ENCODE assay signal across 15 cellular contexts in the genomic region with DNA sequence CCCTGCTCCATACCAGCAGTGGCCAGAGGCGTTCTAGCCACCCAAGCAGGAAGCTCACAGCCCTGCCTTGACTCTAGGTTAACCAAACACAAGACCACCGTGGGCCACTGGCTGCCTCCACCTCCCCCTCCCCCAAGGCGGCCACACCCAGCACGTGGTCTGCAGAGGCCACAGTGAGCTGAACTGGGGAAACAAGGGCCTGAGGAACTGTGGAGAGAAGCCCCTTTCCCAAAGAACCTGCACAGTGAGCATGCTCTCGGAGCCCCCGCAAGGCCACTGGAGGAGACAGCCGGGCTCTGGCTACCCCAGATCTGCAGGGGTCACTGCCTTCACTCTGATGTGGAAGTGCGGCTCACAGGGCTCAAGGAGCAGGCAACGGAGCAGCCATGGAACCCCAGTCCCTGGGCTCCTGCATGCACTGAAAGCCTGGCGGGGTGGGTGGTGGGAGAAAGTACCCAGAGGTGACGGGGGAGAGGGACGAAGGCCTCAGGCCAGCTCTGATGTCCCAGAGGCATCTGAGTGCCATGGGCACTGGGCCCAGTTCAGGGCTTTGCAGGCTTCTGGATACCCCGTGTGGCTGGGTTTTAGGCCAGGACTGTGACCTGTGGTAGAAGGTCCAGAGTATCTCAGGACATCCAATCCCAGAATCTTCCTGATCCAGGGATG.
DNase-seq lines count a peak whose midpoint lies in the region; ATAC-seq, FAIRE-seq and TF ChIP-seq lines count a peak whose summit lies in the region.
"Had no signal": no experiment of that assay in that cellular context is flagged by ENCODE, and none has a peak within 500 bp of the region (broad histone marks: within the 10 kb centered on the region; RNA-seq: fewer than 3 reads in every experiment).

No MANE protein-coding gene starts in this region.

- CTCF ChIA-PET in H1 (lab: Charles Lee; ENCODE audit: partially characterized antibody), result interaction anchor here (1.1 kb wide), 1 partner anchor 12 kb away, joined by 4 read pairs; no protein-coding TSS in a partner anchor

- H3K79me1 ChIP-seq in H1 (ENCODE audit: low read depth, low read length) (no peaks in the 10 kb centered on the region), neuronal stem cell (ENCODE audit: low read depth, low read length) (no peaks in the 10 kb centered on the region)

- H2BK120ac ChIP-seq in H1 (replicated peaks; ENCODE audit: low read depth, low read length), result no peak overlapping the region
- H2BK120ac ChIP-seq in neuronal stem cell (ENCODE audit: low read depth, low read length), result no peak overlapping the region

- H4K91ac ChIP-seq in H1 (replicated peaks; ENCODE audit: insufficient read length, low read length) (no peak overlapping the region), neuronal stem cell (ENCODE audit: low read depth, low read length, poor library complexity) (no peak overlapping the region)

- H4K5ac ChIP-seq in H1 (ENCODE audit: insufficient read length, low read depth, low read length), result no peak overlapping the region

- no peak overlapping the region for H3K27ac ChIP-seq in H1 (ENCODE audit: low read depth, low read length)
- H3K27ac ChIP-seq in neuronal stem cell (replicated peaks; ENCODE audit: low read length), result no peak overlapping the region
- no peak overlapping the region for H3K27ac ChIP-seq in upper lobe of right lung
- H3K27ac ChIP-seq: HL-60 had no signal

- H2BK5ac ChIP-seq in H1 (ENCODE audit: low read depth, low read length) (no peak overlapping the region), neuronal stem cell (ENCODE audit: low read length) (no peak overlapping the region)

- no peak overlapping the region for H3K56ac ChIP-seq in H1 (replicated peaks; ENCODE audit: insufficient read length, low read depth, low read length)

- no peaks in the 10 kb centered on the region for H3K4me1 ChIP-seq in H1 (replicated peaks in 1 of 4; ENCODE audit: control insufficient read depth in 3 of 4, insufficient read depth in 4 of 4, low read length in 3 of 4)
- no peaks in the 10 kb centered on the region for H3K4me1 ChIP-seq in neuronal stem cell (ENCODE audit: control insufficient read depth in 2 of 2, insufficient read depth in 1 of 2, low read depth in 1 of 2, low read length in 2 of 2)
- no peaks in the 10 kb centered on the region for H3K4me1 ChIP-seq in upper lobe of right lung

- H3K9ac ChIP-seq in H1 (replicated peaks in 1 of 4; ENCODE audit: extremely low read depth in 1 of 4, low read depth in 3 of 4, low read length in 3 of 4) (no peak overlapping the region), neuronal stem cell (ENCODE audit: low read depth, low read length, poor library complexity) (no peak overlapping the region)

- WGBS in H1 (ENCODE audit: extremely low coverage in 1 of 2, insufficient coverage in 1 of 2, insufficient read length in 1 of 2, insufficient replicate concordance in 2 of 2, low coverage in 1 of 2, low lambda C conversion rate in 2 of 2, missing lambda C conversion rate in 1 of 2), 2 experiments, result 85% methylated on average over 8 of the region's 13 CpGs; no CpG with 5 or more reads in 1 of the 2 experiments
- no CpG with 5 or more reads among the region's 13 CpGs for WGBS in neuronal stem cell (ENCODE audit: extremely low coverage in 2 of 2, insufficient read length in 2 of 2, insufficient replicate concordance in 1 of 2), 2 donors

- H3K23ac ChIP-seq in H1 (ENCODE audit: insufficient read length) (no peak overlapping the region), neuronal stem cell (ENCODE audit: low read depth, low read length, poor library complexity) (no peak overlapping the region)

- TF ChIP-seq EP300 in H1 (IDR thresholded peaks at IDR 0.05; ENCODE audit: borderline replicate concordance in 1 of 2, low read depth in 2 of 2, low read length in 2 of 2), result no peak

- intact Hi-C loops in cardiac septum (cut with DNase I), result no loop called here
- intact Hi-C loops in left cardiac atrium (cut with DNase I), result no loop called here
- intact Hi-C loops in upper lobe of right lung (cut with DNase I), result no loop called here

- no peak overlapping the region for H3K14ac ChIP-seq in H1 (ENCODE audit: insufficient read length)
- peak overlapping the region; percentile 9 for H3K14ac ChIP-seq in neuronal stem cell (ENCODE audit: low read length)

- ATAC-seq in left cardiac atrium (no peak), upper lobe of right lung (no peak)

- TF ChIP-seq CTCF in H1 (IDR thresholded peaks at IDR 0.05; ENCODE audit: control extremely low read depth in 1 of 3, insufficient read depth in 1 of 3, low read depth in 1 of 3, low read length in 3 of 3) (no peak), upper lobe of right lung (IDR thresholded peaks at IDR 0.05) (no peak)

- TF ChIP-seq POLR2A in H1 (IDR thresholded peaks at IDR 0.05; ENCODE audit: control extremely low read depth in 1 of 2, low read depth in 2 of 2, low read length in 2 of 2), result no peak

- H4K20me1 ChIP-seq in H1 (replicated peaks in 1 of 2; ENCODE audit: control insufficient read depth in 1 of 2, insufficient read depth in 2 of 2, low read length in 2 of 2), result no peaks in the 10 kb centered on the region

- H4K8ac ChIP-seq in H1 (ENCODE audit: extremely low read depth, insufficient read depth, low read length), result peak overlapping the region; percentile 57
- H4K8ac ChIP-seq in neuronal stem cell (ENCODE audit: low read depth, low read length), result no peak overlapping the region

- H3K18ac ChIP-seq in H1 (ENCODE audit: extremely low read depth, low read length) (no peak overlapping the region), neuronal stem cell (ENCODE audit: low read length) (peak overlapping the region; percentile 5)

- H2BK12ac ChIP-seq in H1 (ENCODE audit: low read depth, low read length), result no peak overlapping the region
- H2BK12ac ChIP-seq in neuronal stem cell (ENCODE audit: low read length), result no peak overlapping the region

- H2AK5ac ChIP-seq in H1 (ENCODE audit: low read depth, low read length), result no peak overlapping the region
- H2AK5ac ChIP-seq in neuronal stem cell (ENCODE audit: low read depth, low read length), result no peak overlapping the region

- DNase-seq in cardiac septum (ENCODE audit: low spot score) (peak; percentile 67), left cardiac atrium (no peak), H1 (ENCODE audit: low read depth in 1 of 2, low spot score in 2 of 2) (no peak), neuronal stem cell (ENCODE audit: low spot score) (no peak), upper lobe of right lung (peak; percentile 53), NCI-H1694 treated with DMSO at 0.1 percent for 48 hours (lab: John Stamatoyannopoulos, UW) (no peak), activated gamma-delta T cell treated with Interleukin-2 at 50 U/mL for 16 hours (no peak)
- DNase-seq in activated naive CD4-positive, alpha-beta T cell treated with anti-CD3 and anti-CD28 coated beads, Interleukin-2, amount 50 U/mL, for 16 hours, result no peak
- DNase-seq: C1 segment of cervical spinal cord, EL, KBM-7, NCI-H1092, NCI-H446 had no signal

- no peak for FAIRE-seq in H1 (lab: Jason Lieb, UNC)
- FAIRE-seq: H54 had no signal

- H3K4me2 ChIP-seq in H1 (ENCODE audit: insufficient read depth in 1 of 2, low read depth in 2 of 2, low read length in 2 of 2) (no peak overlapping the region), neuronal stem cell (ENCODE audit: insufficient read depth, low read length, poor library complexity, severe bottlenecking) (no peak overlapping the region)

- TF ChIP-seq RAD21 in H1 (IDR thresholded peaks at IDR 0.05 in 1 of 2, conservative IDR thresholded peaks at IDR 0.05 in 1 of 2; ENCODE audit: low read depth in 2 of 2, low read length in 2 of 2), result no peak

- no peaks in the 10 kb centered on the region for H3K9me3 ChIP-seq in H1 (ENCODE audit: insufficient read depth in 2 of 2, low read depth in 1 of 2, low read length in 1 of 2)
- H3K9me3 ChIP-seq in neuronal stem cell (replicated peaks in 1 of 2; ENCODE audit: control insufficient read depth in 2 of 2, insufficient read depth in 1 of 2, low read depth in 1 of 2, low read length in 2 of 2), result peaks cover 0 to 3% of the 10 kb centered on the region in 2 donors
- H3K9me3 ChIP-seq in upper lobe of right lung, result no peaks in the 10 kb centered on the region

- H3K36me3 ChIP-seq in H1 (ENCODE audit: control insufficient read depth in 2 of 4, insufficient read depth in 4 of 4, low read length in 3 of 4) (no peaks in the 10 kb centered on the region), neuronal stem cell (replicated peaks in 1 of 2; ENCODE audit: control insufficient read depth in 2 of 2, insufficient read depth in 2 of 2, low read length in 2 of 2) (no peaks in the 10 kb centered on the region), upper lobe of right lung (no peaks in the 10 kb centered on the region)

- H2BK20ac ChIP-seq in H1 (ENCODE audit: low read length), result no peak overlapping the region

- H2AFZ ChIP-seq in H1 (ENCODE audit: low read length) (no peak overlapping the region), neuronal stem cell (ENCODE audit: low read length) (no peak overlapping the region)

- H3K27me3 ChIP-seq in H1 (replicated peaks in 1 of 4; ENCODE audit: control insufficient read depth in 3 of 4, extremely low read depth in 1 of 4, insufficient read depth in 3 of 4, low read length in 3 of 4) (no peaks in the 10 kb centered on the region), neuronal stem cell (ENCODE audit: control insufficient read depth in 3 of 3, insufficient read depth in 3 of 3, low read depth in 1 of 3, low read length in 3 of 3) (no peaks in the 10 kb centered on the region), upper lobe of right lung (no peaks in the 10 kb centered on the region)

- H2BK15ac ChIP-seq in H1 (ENCODE audit: low read length) (no peak overlapping the region), neuronal stem cell (ENCODE audit: low read length) (peak overlapping the region; percentile 11)

- H3K4me3 ChIP-seq in H1 (ENCODE audit: extremely low read depth in 1 of 4, insufficient read depth in 2 of 4, low read depth in 3 of 4, low read length in 4 of 4), result no peak overlapping the region
- H3K4me3 ChIP-seq in neuronal stem cell (ENCODE audit: low read length in 2 of 2), result no peak overlapping the region
- H3K4me3 ChIP-seq in upper lobe of right lung, result no peak overlapping the region

- no peaks in the 10 kb centered on the region for H3K79me2 ChIP-seq in H1 (ENCODE audit: control insufficient read depth in 1 of 2, insufficient read depth in 2 of 2, low read length in 2 of 2)

- H3K4ac ChIP-seq in H1 (replicated peaks; ENCODE audit: insufficient read length, low read depth, low read length), result no peak overlapping the region
- no peak overlapping the region for H3K4ac ChIP-seq in neuronal stem cell (ENCODE audit: low read length)

- POLR2A ChIA-PET in H1 (lab: Charles Lee; ENCODE audit: partially characterized antibody), result no interaction called here

- H3K23me2 ChIP-seq in H1 (ENCODE audit: low read depth, low read length), result no peaks in the 10 kb centered on the region

TF ChIP-seq in H1, 55 proteins besides CTCF, POLR2A, EP300 and RAD21 (continues in another document):
- TF ChIP-seq CEBPB (IDR thresholded peaks at IDR 0.05; ENCODE audit: low read depth, low read length) (no peak), TBP (IDR thresholded peaks at IDR 0.05; ENCODE audit: low read depth, low read length) (no peak), ATF3 (IDR thresholded peaks at IDR 0.05; ENCODE audit: insufficient read depth, low read depth, low read length) (no peak)

Comparison
In these comparisons a context has a peak if more than half of its experiments do, and no peak if none do; other contexts are left out.
1. DNase-seq: peak in cardiac septum (single experiment) and upper lobe of right lung (single experiment); none in left cardiac atrium (single experiment), H1 (0 of 2), neuronal stem cell (single experiment), activated naive CD4-positive, alpha-beta T cell treated with anti-CD3 and anti-CD28 coated beads, Interleukin-2, amount 50 U/mL, for 16 hours (single experiment), NCI-H1694 treated with DMSO at 0.1 percent for 48 hours (single experiment) and activated gamma-delta T cell treated with Interleukin-2 at 50 U/mL for 16 hours (single experiment).